ENCODE assay signal across 20 cellular contexts in the genomic region with DNA sequence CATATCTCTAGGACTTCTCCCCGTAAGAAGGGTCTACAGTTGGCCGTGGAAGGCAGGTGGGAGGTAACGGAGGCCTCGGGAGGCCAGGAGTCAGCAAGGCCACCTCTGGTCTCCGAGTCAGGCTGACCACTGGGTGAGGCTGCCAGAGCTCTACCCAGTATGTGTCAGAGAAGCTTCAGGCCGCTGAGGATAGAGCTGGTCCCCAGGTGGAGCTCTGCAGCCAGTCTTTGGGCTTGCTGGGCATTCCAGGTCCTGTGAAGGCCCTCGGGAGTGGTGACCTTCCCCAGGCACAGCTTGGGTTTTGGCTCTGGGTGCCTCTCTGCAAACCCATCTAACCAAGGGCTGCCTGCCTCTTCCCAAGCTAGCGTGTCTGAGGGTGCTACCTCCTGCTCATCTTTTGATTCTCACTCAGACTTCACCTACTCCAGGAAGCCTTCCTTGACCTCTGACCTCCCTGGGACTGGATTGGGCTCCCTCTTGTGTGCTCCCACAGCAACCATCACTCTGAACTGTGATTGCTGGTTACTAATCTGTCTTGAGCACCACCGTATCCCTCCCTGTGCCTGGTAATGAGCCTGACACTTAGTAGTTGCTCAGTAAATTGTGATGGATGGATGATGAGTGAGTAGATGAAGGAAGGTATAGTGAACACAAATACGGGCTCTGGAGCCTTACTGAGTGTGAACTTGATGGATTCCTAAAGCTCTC.
"Had no signal": no experiment of that assay in that cellular context is flagged by ENCODE, and none has a peak within 500 bp of the region (broad histone marks: within the 10 kb centered on the region; RNA-seq: fewer than 3 reads in every experiment).

No MANE protein-coding gene starts in this region.

- H3K27me3 Mint-ChIP-seq: central memory CD8-positive, alpha-beta T cell had no signal

- H3K4me1 ChIP-seq: body of pancreas, sigmoid colon, upper lobe of right lung had no signal

- H3K9me3 Mint-ChIP-seq: central memory CD8-positive, alpha-beta T cell; neural crest cell had no signal

- H3K36me3 ChIP-seq: heart left ventricle, ovary, sigmoid colon, stomach, thoracic aorta, upper lobe of right lung had no signal

- DNase-seq: activated CD4-positive, alpha-beta T cell treated with anti-CD3 and anti-CD28 coated beads, Interleukin-2, amount 50 U/mL, for 1 hour; activated effector memory CD4-positive, alpha-beta T cell treated with Interleukin-2 at 50 U/mL for 16 hours; activated naive CD4-positive, alpha-beta T cell treated with anti-CD3 and anti-CD28 coated beads, Interleukin-2, amount 50 U/mL, for 16 hours; body of pancreas; cortex of kidney; effector memory CD4-positive, alpha-beta T cell; heart left ventricle; left colon; midbrain; ovary; sigmoid colon; stimulated activated CD4-positive, alpha-beta T cell treated with anti-CD3 and anti-CD28 coated beads, Interleukin-1b, Interleukin-23, amount 100 ng/mL, for 48 hours; stomach; T-helper 2 cell; upper lobe of right lung had no signal

- H3K27me3 ChIP-seq: body of pancreas, ovary, upper lobe of right lung had no signal

- H3K4me1 Mint-ChIP-seq: central memory CD8-positive, alpha-beta T cell had no signal

- H3K4me3 Mint-ChIP-seq: central memory CD8-positive, alpha-beta T cell; neural crest cell had no signal

- ATAC-seq: body of pancreas, left colon, upper lobe of right lung had no signal

- H3K4me3 ChIP-seq: body of pancreas, heart left ventricle, lung, ovary, sigmoid colon, stomach, thoracic aorta, upper lobe of right lung had no signal

- H3K9me3 ChIP-seq: body of pancreas, heart left ventricle, ovary, sigmoid colon, stomach, thoracic aorta, upper lobe of right lung had no signal

- H3K27ac ChIP-seq: body of pancreas, epithelial cell of prostate, heart left ventricle, ovary, sigmoid colon, stomach, thoracic aorta, upper lobe of right lung had no signal
